Comparison of ENCODE assay signal across 10 cellular contexts in genomic region chr18:74251297-74252031, GRCh38. TPM values are rescaled to one million over a fixed set of nuclear protein-coding genes. Genes with fewer than 3 reads are reported as not detected.
DNase-seq lines count a peak whose midpoint lies in the region; FAIRE-seq and TF ChIP-seq lines count a peak whose summit lies in the region.
"Had no signal": no experiment of that assay in that cellular context is flagged by ENCODE, and none has a peak within 500 bp of the region (broad histone marks: within the 10 kb centered on the region; RNA-seq: fewer than 3 reads in every experiment).

No MANE protein-coding gene starts in this region.

- H3K36me3 ChIP-seq in KMS-11 (ENCODE audit: insufficient read depth) = no peaks in the 10 kb centered on the region
- no peaks in the 10 kb centered on the region for H3K36me3 ChIP-seq in bronchial epithelial cell (ENCODE audit: control insufficient read depth, insufficient read depth, low read length)

- no peak for FAIRE-seq in bronchial epithelial cell (lab: Jason Lieb, UNC)

- CTCF ChIA-PET in activated CD4-positive, alpha-beta memory T cell treated with anti-CD3 and anti-CD28 coated beads for 36 hours (lab: Charles Lee) = no interaction called here

- 0 out of 2 replicates have a peak overlapping the region, but pooled peaks have one; percentile 5 for H3K27ac ChIP-seq in KMS-11

- H4K20me1 ChIP-seq in KMS-11 (ENCODE audit: insufficient read depth) = no peaks in the 10 kb centered on the region

- POLR2A ChIA-PET in activated CD4-positive, alpha-beta memory T cell treated with anti-CD3 and anti-CD28 coated beads for 36 hours (lab: Charles Lee) = no interaction called here

- H3K4me1 Mint-ChIP-seq in mesothelial cell of epicardium = peaks cover 30% of the 10 kb centered on the region
- H3K4me1 Mint-ChIP-seq in activated CD4-positive, alpha-beta memory T cell treated with anti-CD3 and anti-CD28 coated beads for 36 hours (ENCODE audit: low read depth) = peaks cover 25% of the 10 kb centered on the region

- H3K4me2 ChIP-seq in KMS-11 = no peak overlapping the region

- no peaks in the 10 kb centered on the region for H3K79me2 ChIP-seq in KMS-11 (ENCODE audit: insufficient read depth, low read depth)

- TF ChIP-seq CTCF in KMS-11 (conservative IDR thresholded peaks at IDR 0.05; ENCODE audit: low read depth, low read length) = no peak
- TF ChIP-seq CTCF in bronchial epithelial cell (IDR thresholded peaks at IDR 0.05; ENCODE audit: insufficient read depth, low read length, severe bottlenecking) = no peak
- TF ChIP-seq CTCF in mesothelial cell of epicardium (IDR thresholded peaks at IDR 0.05; ENCODE audit: unreplicated experiment) = no peak

- H3K9ac ChIP-seq in KMS-11 = no peak overlapping the region

- H3K27ac Mint-ChIP-seq in mesothelial cell of epicardium = peak overlapping the region; percentile 69
- H3K27ac Mint-ChIP-seq in activated CD4-positive, alpha-beta memory T cell treated with anti-CD3 and anti-CD28 coated beads for 36 hours = no peak overlapping the region

- H3K27me3 Mint-ChIP-seq in mesothelial cell of epicardium (ENCODE audit: low read depth) = no peaks in the 10 kb centered on the region
- no peaks in the 10 kb centered on the region for H3K27me3 Mint-ChIP-seq in activated CD4-positive, alpha-beta memory T cell treated with anti-CD3 and anti-CD28 coated beads for 36 hours

- no peak overlapping the region for H2AFZ ChIP-seq in KMS-11 (ENCODE audit: low read depth)

- intact Hi-C loops in activated CD4-positive, alpha-beta memory T cell treated with anti-CD3 and anti-CD28 coated beads for 36 hours (cut with micrococcal nuclease) = no loop called here

- peak; percentile 61 for DNase-seq in AG08395 (ENCODE audit: low spot score)
- DNase-seq in bronchial epithelial cell (ENCODE audit: low read depth) = peak; percentile 63
- no peak for DNase-seq in mesothelial cell of epicardium (ENCODE audit: low spot score in 2 of 2, unreplicated experiment in 2 of 2)
- no peak for DNase-seq in stimulated activated CD8-positive, alpha-beta memory T cell treated with anti-CD3 and anti-CD28 coated beads, Interleukin-4, amount 100 ng/mL, for 48 hours
- DNase-seq in NCI-H1417 (lab: John Stamatoyannopoulos, UW) = no peak
- DNase-seq in activated CD4-positive, alpha-beta memory T cell treated with anti-CD3 and anti-CD28 coated beads for 36 hours = no peak
- no peak for DNase-seq in NK-92 (lab: John Stamatoyannopoulos, UW; ENCODE audit: unreplicated experiment)
- DNase-seq: GOT3, NCI-H226 had no signal

- H3K4me1 ChIP-seq in KMS-11 (ENCODE audit: low read depth, poor library complexity, severe bottlenecking) = peaks cover 8% of the 10 kb centered on the region

- H3K27me3 ChIP-seq in KMS-11 (ENCODE audit: insufficient read depth, low read depth) (no peaks in the 10 kb centered on the region), bronchial epithelial cell (ENCODE audit: control insufficient read depth, insufficient read depth, low read length) (no peaks in the 10 kb centered on the region)

- no peak overlapping the region for H3K4me3 ChIP-seq in KMS-11 (IDR thresholded peaks at IDR 0.05; ENCODE audit: insufficient read depth, low read depth, low read length)
- no peak overlapping the region for H3K4me3 ChIP-seq in bronchial epithelial cell (ENCODE audit: low read depth, low read length)

- peaks cover 7% of the 10 kb centered on the region for H3K36me3 Mint-ChIP-seq in mesothelial cell of epicardium
- H3K36me3 Mint-ChIP-seq in activated CD4-positive, alpha-beta memory T cell treated with anti-CD3 and anti-CD28 coated beads for 36 hours = peaks cover 16% of the 10 kb centered on the region

- H3K4me3 Mint-ChIP-seq in mesothelial cell of epicardium = no peak overlapping the region
- H3K4me3 Mint-ChIP-seq in activated CD4-positive, alpha-beta memory T cell treated with anti-CD3 and anti-CD28 coated beads for 36 hours = no peak overlapping the region

- H3K9me3 Mint-ChIP-seq in mesothelial cell of epicardium = no peaks in the 10 kb centered on the region
- H3K9me3 Mint-ChIP-seq in activated CD4-positive, alpha-beta memory T cell treated with anti-CD3 and anti-CD28 coated beads for 36 hours = no peaks in the 10 kb centered on the region

RNA-seq across cellular contexts. Expression of gene CYB5A, which starts 40.3 kb away (rescaled TPM):
- total RNA-seq in bronchial epithelial cell (53.2 and 66.3 TPM in 2 replicates), mesothelial cell of epicardium (36.5 to 46.5 TPM (median 37.6 TPM) in 3 replicates)
- total RNA-seq in activated CD4-positive, alpha-beta memory T cell treated with anti-CD3 and anti-CD28 coated beads for 36 hours = 10 to 100 TPM; 64.4 to 65.2 TPM

Comparison
In these comparisons a context has a peak if more than half of its experiments do, and no peak if none do; other contexts are left out.
1. DNase-seq: peak in AG08395 (single experiment) and bronchial epithelial cell (single experiment); none in mesothelial cell of epicardium (0 of 2), stimulated activated CD8-positive, alpha-beta memory T cell treated with anti-CD3 and anti-CD28 coated beads, Interleukin-4, amount 100 ng/mL, for 48 hours (single experiment), NCI-H1417 (0 of 3), activated CD4-positive, alpha-beta memory T cell treated with anti-CD3 and anti-CD28 coated beads for 36 hours (single experiment) and NK-92 (single experiment).